In the genomic region with DNA sequence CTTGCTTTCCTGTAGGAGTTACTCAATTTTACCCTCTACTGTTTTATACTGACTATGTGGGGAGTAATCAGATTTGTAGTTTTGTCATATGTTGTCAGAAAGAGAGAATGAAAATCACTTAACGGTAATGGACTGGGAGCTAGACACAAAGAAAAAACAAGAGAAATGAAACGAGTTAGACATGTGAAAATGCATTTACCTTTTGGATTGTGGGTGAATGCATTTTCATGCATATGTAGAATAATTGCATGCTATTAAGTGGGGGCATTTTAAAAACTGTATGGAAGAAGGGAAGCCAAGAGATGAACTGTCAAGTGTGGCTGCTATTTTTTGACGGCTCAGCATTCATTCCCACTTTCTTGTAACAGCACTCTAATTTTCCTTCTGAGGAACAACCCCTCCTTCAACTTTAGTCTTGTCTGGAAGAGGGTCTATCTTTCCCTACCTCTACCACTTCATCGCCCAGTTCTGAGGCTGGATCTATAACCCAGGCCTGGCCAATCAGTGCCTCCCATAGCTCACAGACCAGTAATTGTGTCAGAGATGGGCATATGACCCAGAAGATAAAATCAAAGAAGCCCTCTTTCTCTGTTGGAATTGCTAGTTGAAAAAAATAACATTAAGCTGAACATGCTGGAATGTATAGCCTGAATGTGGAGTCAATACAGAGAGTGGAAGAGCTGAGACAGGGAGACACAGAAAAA, we compare ENCODE assay signal across 23 cellular contexts. TPM values are rescaled to one million over a fixed set of nuclear protein-coding genes. Genes with fewer than 3 reads are reported as not detected.
DNase-seq lines count a peak whose midpoint lies in the region; ATAC-seq, FAIRE-seq and TF ChIP-seq lines count a peak whose summit lies in the region.
"Had no signal": no experiment of that assay in that cellular context is flagged by ENCODE, and none has a peak within 500 bp of the region (broad histone marks: within the 10 kb centered on the region; RNA-seq: fewer than 3 reads in every experiment).

No MANE protein-coding gene starts in this region.

- no peak for TF ChIP-seq POLR2A in HepG2 (IDR thresholded peaks at IDR 0.05; ENCODE audit: insufficient read depth in 1 of 2, low read depth in 2 of 2, low read length in 2 of 2)

- H3K4me3 ChIP-seq in GM23248 = peak overlapping the region; percentile 13; the same call in 1 of the 2 replicates
- H3K4me3 ChIP-seq in adipocyte (ENCODE audit: low read length) = peak overlapping the region; percentile 20
- H3K4me3 ChIP-seq in HepG2 (replicated peaks in 1 of 3; ENCODE audit: insufficient read depth in 1 of 3, low read depth in 2 of 3, low read length in 3 of 3) = no peak overlapping the region
- no peak overlapping the region for H3K4me3 ChIP-seq in subcutaneous abdominal adipose tissue (ENCODE audit: low read depth in 1 of 5, low read length in 5 of 5)
- no peak overlapping the region for H3K4me3 ChIP-seq in small intestine (ENCODE audit: low read depth in 1 of 2, low read length in 2 of 2)
- no peak overlapping the region for H3K4me3 ChIP-seq in coronary artery
- H3K4me3 ChIP-seq: BLaER1, GM23338, HAP-1 had no signal

- H3K27ac ChIP-seq in GM23248 (peak overlapping the region; percentile 51), HepG2 (ENCODE audit: extremely low read length, insufficient read depth, low read length) (no peak overlapping the region), subcutaneous abdominal adipose tissue (ENCODE audit: low read depth, low read length) (peak overlapping the region; percentile 15), small intestine (ENCODE audit: low read depth in 1 of 2, low read length in 1 of 2) (no peak overlapping the region), coronary artery (no peak overlapping the region)
- H3K27ac ChIP-seq: BLaER1 had no signal

- H2AFZ ChIP-seq in GM23248 = peak overlapping the region; percentile 61
- no peak overlapping the region for H2AFZ ChIP-seq in HepG2 (ENCODE audit: low read length)
- H2AFZ ChIP-seq: GM23338 had no signal

- TF ChIP-seq EP300 in HepG2 (IDR thresholded peaks at IDR 0.05; ENCODE audit: low read depth in 2 of 2, low read length in 2 of 2) = no peak
- TF ChIP-seq EP300 in HepG2 (CRISPR knock-in tag; IDR thresholded peaks at IDR 0.05; ENCODE audit: borderline replicate concordance) = no peak

- no peaks in the 10 kb centered on the region for H3K79me2 ChIP-seq in GM23248 (ENCODE audit: insufficient read depth)
- no peaks in the 10 kb centered on the region for H3K79me2 ChIP-seq in HepG2 (ENCODE audit: insufficient read depth, low read length)

- POLR2A ChIA-PET in HepG2 (lab: Yijun Ruan, JAX) = no interaction called here

- no TSS peak for BruUV-seq in HepG2 (replicated peaks; lab: Mats Ljungman, UMichigan)

- peaks cover 22% of the 10 kb centered on the region; the same call in 1 of the 2 replicates for H3F3A ChIP-seq in GM23248 (ENCODE audit: insufficient read depth)

- no peak overlapping the region for H3K9ac ChIP-seq in GM23248
- H3K9ac ChIP-seq in adipocyte (ENCODE audit: low read length) = peak overlapping the region; percentile 28
- H3K9ac ChIP-seq in HepG2 (ENCODE audit: insufficient read depth, low read depth, low read length) = no peak overlapping the region
- H3K9ac ChIP-seq in subcutaneous abdominal adipose tissue (ENCODE audit: low read length in 5 of 5) = peak overlapping the region in 1 of 5 donors; percentile 42
- H3K9ac ChIP-seq: BLaER1 had no signal

- FAIRE-seq in HepG2 (lab: Jason Lieb, UNC) = no peak
- no peak for FAIRE-seq in small intestine (lab: Jason Lieb, UNC)

- no peaks in the 10 kb centered on the region for H3K27me3 ChIP-seq in GM23248 (replicated peaks; ENCODE audit: insufficient read depth)
- no peaks in the 10 kb centered on the region for H3K27me3 ChIP-seq in adipocyte (replicated peaks; ENCODE audit: control insufficient read depth, insufficient read depth, low read length)
- H3K27me3 ChIP-seq in HepG2 (ENCODE audit: control insufficient read depth in 1 of 2, insufficient read depth in 2 of 2, low read length in 2 of 2) = peaks cover 2 to 44% of the 10 kb centered on the region in 2 experiments; a peak in 2 of 5 replicates
- H3K27me3 ChIP-seq in subcutaneous abdominal adipose tissue (ENCODE audit: control insufficient read depth in 5 of 5, insufficient read depth in 4 of 5, low read length in 5 of 5) = no peaks in the 10 kb centered on the region
- H3K27me3 ChIP-seq in small intestine (ENCODE audit: control insufficient read depth in 2 of 2, insufficient read depth in 2 of 2, low read length in 2 of 2) = no peaks in the 10 kb centered on the region

- TF ChIP-seq CTCF in HepG2 (CRISPR knock-in tag; IDR thresholded peaks at IDR 0.05) = no peak
- no peak for TF ChIP-seq CTCF in coronary artery (IDR thresholded peaks at IDR 0.05)

- H4K20me1 ChIP-seq in GM23248 (ENCODE audit: insufficient read depth) = no peaks in the 10 kb centered on the region
- H4K20me1 ChIP-seq in HepG2 (ENCODE audit: insufficient read depth, low read length) = no peaks in the 10 kb centered on the region
- H4K20me1 ChIP-seq: BLaER1 had no signal

- DNase-seq in GM23248 (no peak), adipocyte (ENCODE audit: low read depth) (no peak), HepG2 (ENCODE audit: low spot score) (no peak), small intestine (no peak), coronary artery (ENCODE audit: low spot score) (no peak)
- DNase-seq: CD4-positive, alpha-beta T cell; COR-L47; DMS79 treated with DMSO at 0.1 percent for 48 hours; Kasumi-1; NCI-H1694; NCI-H2081; NCI-H2171; NCI-H345; NCI-H524; NCI-H774; NK-92 treated with Interleukin-12 subunit alpha and Interleukin-12 subunit beta, amount 100 ng/mL, for 24 hours; SIG-M5 had no signal

- intact Hi-C loops in HepG2 (cut with micrococcal nuclease; ENCODE audit: unreplicated experiment) = no loop called here

- no peak for ATAC-seq in HepG2
- ATAC-seq in HG03139 (IDR thresholded peaks at IDR 0.05; ENCODE audit: unreplicated experiment) = no peak
- ATAC-seq: GM23338, Panc1 had no signal

- no peaks in the 10 kb centered on the region for H3K9me2 ChIP-seq in GM23248 (ENCODE audit: insufficient read depth)

- H3K9me3 ChIP-seq in GM23248 (ENCODE audit: low read depth) (no peaks in the 10 kb centered on the region), adipocyte (ENCODE audit: control insufficient read depth, low read length) (no peaks in the 10 kb centered on the region), HepG2 (ENCODE audit: low read length) (no peaks in the 10 kb centered on the region), subcutaneous abdominal adipose tissue (ENCODE audit: control insufficient read depth in 5 of 5, low read length in 5 of 5) (no peaks in the 10 kb centered on the region), small intestine (ENCODE audit: control insufficient read depth, low read depth) (no peaks in the 10 kb centered on the region)
- H3K9me3 ChIP-seq: BLaER1, HAP-1 had no signal

- in situ Hi-C loops in GM23248 (cut with MboI) (no loop called here), HepG2 (cut with HindIII; ENCODE audit: extremely low pct_ligation_motif_present, low pct_unique_long_range_greater_than_20kb) (loop anchor here (10.0 kb wide), 1 partner anchor 62 kb away; a partner anchor contains a TSS)

- peaks cover 26% of the 10 kb centered on the region; the same call in 1 of the 2 replicates for H3K4me1 ChIP-seq in GM23248 (ENCODE audit: insufficient read depth)
- H3K4me1 ChIP-seq in adipocyte (ENCODE audit: control insufficient read depth, insufficient read depth, low read length) = peaks cover 41% of the 10 kb centered on the region
- peaks cover 5% of the 10 kb centered on the region for H3K4me1 ChIP-seq in HepG2 (ENCODE audit: insufficient read depth, low read length)
- H3K4me1 ChIP-seq in subcutaneous abdominal adipose tissue (ENCODE audit: control insufficient read depth in 5 of 5, insufficient read depth in 5 of 5, low read length in 5 of 5) = peaks cover 0 to 24% (median 14%) of the 10 kb centered on the region in 5 donors
- no peaks in the 10 kb centered on the region for H3K4me1 ChIP-seq in small intestine (ENCODE audit: control insufficient read depth in 2 of 2, insufficient read depth in 1 of 2, low read depth in 1 of 2, low read length in 1 of 2)

- no peak for TF ChIP-seq RAD21 in HepG2 (CRISPR knock-in tag; IDR thresholded peaks at IDR 0.05)

- H3K36me3 ChIP-seq in GM23248 (ENCODE audit: low read depth) (no peaks in the 10 kb centered on the region), adipocyte (ENCODE audit: control insufficient read depth, insufficient read depth, low read length, severe bottlenecking) (no peaks in the 10 kb centered on the region), HepG2 (replicated peaks in 1 of 2; ENCODE audit: control insufficient read depth in 1 of 2, insufficient read depth in 2 of 2, low read length in 2 of 2) (no peaks in the 10 kb centered on the region), subcutaneous abdominal adipose tissue (ENCODE audit: control insufficient read depth in 5 of 5, insufficient read depth in 5 of 5, low read length in 5 of 5) (no peaks in the 10 kb centered on the region), small intestine (ENCODE audit: control insufficient read depth in 2 of 2, insufficient read depth in 2 of 2, low read length in 2 of 2) (no peaks in the 10 kb centered on the region)
- H3K36me3 ChIP-seq: BLaER1, HAP-1 had no signal

- H3K4me2 ChIP-seq in GM23248 (ENCODE audit: unreplicated experiment) (peak overlapping the region; percentile 57), HepG2 (ENCODE audit: low read depth, low read length) (no peak overlapping the region)
- H3K4me2 ChIP-seq: BLaER1, GM23338 had no signal

- WGBS in GM23248 (ENCODE audit: low coverage in 1 of 2, low lambda C conversion rate in 2 of 2, missing lambda C conversion rate in 2 of 2), 2 experiments = 92 to 95% methylated on average over 4 of the region's 4 CpGs
- WGBS in HepG2 (ENCODE audit: low lambda C conversion rate) = 54% methylated on average over 4 of the region's 4 CpGs
- 83 to 91% (median 87%) methylated on average over 4 of the region's 4 CpGs for WGBS in small intestine, 3 donors

- CTCF ChIA-PET in HepG2 (lab: Yijun Ruan, JAX; ENCODE audit: low intra/inter-chr PET ratio, low total read pairs) = no interaction called here

RNA-seq across cellular contexts. Expression of a gene that starts 5.2 kb away (rescaled TPM):
- 8.5 and 9.1 TPM in 2 replicates for total RNA-seq in GM23248 (2014; rRNA removed; shearing (Covaris generic))
- polyA plus RNA-seq in GM23248 (2016; fragmentation: Nextera tagmentation; extraction: Ambion mirVana) (0.55 and 0.71 TPM in 2 replicates), HepG2 (2011; rRNA removed) (2.3 and 2.5 TPM in 2 replicates), small intestine (1 to 10 TPM; 1.3 to 1.6 (median 1.5) TPM)
- total RNA-seq in HepG2 (2016; rRNA removed; fragmentation: Illumina TruSeq; extraction: Trizol) = 7.1 and 7.3 TPM in 2 replicates
- total RNA-seq in HepG2 (2016; cell fraction: cytosol; rRNA removed; fragmentation: Illumina TruSeq; extraction: Trizol; ENCODE audit: low read depth) = 0.62 and 0.71 TPM in 2 replicates
- total RNA-seq in HepG2 (2016; cell fraction: insoluble cytoplasmic fraction; rRNA removed; fragmentation: Illumina TruSeq; extraction: Trizol) = 6.7 and 7.7 TPM in 2 replicates
- 2.9 and 3.1 TPM in 2 replicates for total RNA-seq in HepG2 (2016; cell fraction: membrane; rRNA removed; fragmentation: Illumina TruSeq; extraction: Trizol)
- total RNA-seq in HepG2 (2016; cell fraction: nucleus; rRNA removed; fragmentation: Illumina TruSeq; extraction: Trizol) = 6.0 and 6.7 TPM in 2 replicates
- polyA plus RNA-seq in HepG2 (2011; cell fraction: cytosol; rRNA removed) = 1.6 and 1.9 TPM in 2 replicates
- 4.2 and 4.6 TPM in 2 replicates for polyA plus RNA-seq in HepG2 (2011; cell fraction: nucleus; rRNA removed)
- polyA plus RNA-seq in HepG2 (2012) = 3.8 and 4.2 TPM in 2 replicates
- polyA plus RNA-seq in HepG2 (2016; cell fraction: cytosol; fragmentation: Illumina TruSeq; extraction: Trizol; ENCODE audit: low read depth) = 0.28 and 0.36 TPM in 2 replicates
- 6.6 and 6.9 TPM in 2 replicates for polyA plus RNA-seq in HepG2 (2016; cell fraction: insoluble cytoplasmic fraction; fragmentation: Illumina TruSeq; extraction: Trizol; ENCODE audit: low read depth)
- polyA plus RNA-seq in HepG2 (2016; cell fraction: membrane; fragmentation: Illumina TruSeq; extraction: Trizol; ENCODE audit: low read depth) = 1.2 and 1.4 TPM in 2 replicates
- 8.0 and 9.2 TPM in 2 replicates for polyA plus RNA-seq in HepG2 (2016; cell fraction: nucleus; fragmentation: Illumina TruSeq; extraction: Trizol; ENCODE audit: insufficient read depth, low read depth)
- 2.2 and 6.9 TPM in 2 replicates for polyA minus RNA-seq in HepG2 (2011; rRNA and poly(A)+ RNA removed; ENCODE audit: low replicate concordance)
- polyA minus RNA-seq in HepG2 (2011; cell fraction: cytosol; rRNA and poly(A)+ RNA removed) = 5.0 and 5.1 TPM in 2 replicates
- polyA minus RNA-seq in HepG2 (2011; cell fraction: nucleus; rRNA and poly(A)+ RNA removed) = 13.9 and 14.8 TPM in 2 replicates

RNA-seq across cellular contexts. Expression of a gene that starts 58.4 kb away (rescaled TPM):
- 298 and 346 TPM in 2 replicates for total RNA-seq in GM23248 (2014; rRNA removed; shearing (Covaris generic))
- polyA plus RNA-seq in GM23248 (2016; fragmentation: Nextera tagmentation; extraction: Ambion mirVana) (257 and 273 TPM in 2 replicates), HepG2 (2011; rRNA removed) (95.8 and 115 TPM in 2 replicates), small intestine (10 to 100 TPM in 1 of 3 donors, 1 to 10 TPM in 2; 1.3 to 73.5 (median 4.9) TPM)
- total RNA-seq in HepG2 (2016; rRNA removed; fragmentation: Illumina TruSeq; extraction: Trizol) = 133 and 163 TPM in 2 replicates
- total RNA-seq in HepG2 (2016; cell fraction: cytosol; rRNA removed; fragmentation: Illumina TruSeq; extraction: Trizol; ENCODE audit: low read depth) = 21.0 and 24.9 TPM in 2 replicates
- total RNA-seq in HepG2 (2016; cell fraction: insoluble cytoplasmic fraction; rRNA removed; fragmentation: Illumina TruSeq; extraction: Trizol) = 129 and 150 TPM in 2 replicates
- total RNA-seq in HepG2 (2016; cell fraction: membrane; rRNA removed; fragmentation: Illumina TruSeq; extraction: Trizol) = 39.4 and 42.4 TPM in 2 replicates
- 97.4 and 99.8 TPM in 2 replicates for total RNA-seq in HepG2 (2016; cell fraction: nucleus; rRNA removed; fragmentation: Illumina TruSeq; extraction: Trizol)
- 75.7 and 106 TPM in 2 replicates for polyA plus RNA-seq in HepG2 (2011; cell fraction: cytosol; rRNA removed)
- 121 and 144 TPM in 2 replicates for polyA plus RNA-seq in HepG2 (2011; cell fraction: nucleus; rRNA removed)
- polyA plus RNA-seq in HepG2 (2012) = 256 and 310 TPM in 2 replicates
- 30.4 and 30.8 TPM in 2 replicates for polyA plus RNA-seq in HepG2 (2016; cell fraction: cytosol; fragmentation: Illumina TruSeq; extraction: Trizol; ENCODE audit: low read depth)
- 194 and 210 TPM in 2 replicates for polyA plus RNA-seq in HepG2 (2016; cell fraction: insoluble cytoplasmic fraction; fragmentation: Illumina TruSeq; extraction: Trizol; ENCODE audit: low read depth)
- polyA plus RNA-seq in HepG2 (2016; cell fraction: membrane; fragmentation: Illumina TruSeq; extraction: Trizol; ENCODE audit: low read depth) = 33.7 and 34.4 TPM in 2 replicates
- polyA plus RNA-seq in HepG2 (2016; cell fraction: nucleus; fragmentation: Illumina TruSeq; extraction: Trizol; ENCODE audit: insufficient read depth, low read depth) = 169 and 170 TPM in 2 replicates
- polyA minus RNA-seq in HepG2 (2011; rRNA and poly(A)+ RNA removed; ENCODE audit: low replicate concordance) = 247 and 513 TPM in 2 replicates
- 80.2 and 88.3 TPM in 2 replicates for polyA minus RNA-seq in HepG2 (2011; cell fraction: cytosol; rRNA and poly(A)+ RNA removed)
- 109 and 121 TPM in 2 replicates for polyA minus RNA-seq in HepG2 (2011; cell fraction: nucleus; rRNA and poly(A)+ RNA removed)

Comparison
In these comparisons a context has a peak if more than half of its experiments do, and no peak if none do; other contexts are left out.
1. H3K27ac ChIP-seq: peak in GM23248 (single experiment) and subcutaneous abdominal adipose tissue (single experiment); none in HepG2 (single experiment), small intestine (0 of 2) and coronary artery (0 of 2).
2. H3K4me3 ChIP-seq: peak in GM23248 (single experiment) and adipocyte (single experiment); none in HepG2 (0 of 3), subcutaneous abdominal adipose tissue (0 of 5), small intestine (0 of 2) and coronary artery (single experiment).